Comparison of ENCODE assay signal across 1 cellular context in the genomic region with DNA sequence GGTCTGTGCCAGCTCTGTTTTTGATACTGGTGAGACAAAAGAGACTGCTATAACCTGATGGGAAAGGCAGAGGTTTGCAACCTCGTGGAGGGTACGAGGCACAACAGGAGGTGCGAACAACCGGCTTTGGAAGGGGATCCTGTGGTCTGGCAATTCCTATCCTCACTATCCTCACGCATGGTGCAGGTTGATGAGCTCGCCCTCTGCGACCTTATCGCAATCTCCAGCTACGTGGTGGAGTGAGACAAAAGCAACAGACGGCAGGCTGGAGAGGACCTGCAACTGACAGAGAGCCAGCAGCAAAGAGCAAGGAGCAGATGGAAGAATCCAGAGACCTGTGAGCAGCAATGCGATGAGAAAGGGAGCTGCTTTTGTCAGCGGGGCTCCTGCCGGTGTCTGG.
TF ChIP-seq lines count a peak whose summit lies in the region.

No MANE protein-coding gene starts in this region.

TF ChIP-seq in GM23338, 12 proteins besides CTCF, POLR2A, EP300 and RAD21 (continued from another document):
- TF ChIP-seq, protein P1, sequence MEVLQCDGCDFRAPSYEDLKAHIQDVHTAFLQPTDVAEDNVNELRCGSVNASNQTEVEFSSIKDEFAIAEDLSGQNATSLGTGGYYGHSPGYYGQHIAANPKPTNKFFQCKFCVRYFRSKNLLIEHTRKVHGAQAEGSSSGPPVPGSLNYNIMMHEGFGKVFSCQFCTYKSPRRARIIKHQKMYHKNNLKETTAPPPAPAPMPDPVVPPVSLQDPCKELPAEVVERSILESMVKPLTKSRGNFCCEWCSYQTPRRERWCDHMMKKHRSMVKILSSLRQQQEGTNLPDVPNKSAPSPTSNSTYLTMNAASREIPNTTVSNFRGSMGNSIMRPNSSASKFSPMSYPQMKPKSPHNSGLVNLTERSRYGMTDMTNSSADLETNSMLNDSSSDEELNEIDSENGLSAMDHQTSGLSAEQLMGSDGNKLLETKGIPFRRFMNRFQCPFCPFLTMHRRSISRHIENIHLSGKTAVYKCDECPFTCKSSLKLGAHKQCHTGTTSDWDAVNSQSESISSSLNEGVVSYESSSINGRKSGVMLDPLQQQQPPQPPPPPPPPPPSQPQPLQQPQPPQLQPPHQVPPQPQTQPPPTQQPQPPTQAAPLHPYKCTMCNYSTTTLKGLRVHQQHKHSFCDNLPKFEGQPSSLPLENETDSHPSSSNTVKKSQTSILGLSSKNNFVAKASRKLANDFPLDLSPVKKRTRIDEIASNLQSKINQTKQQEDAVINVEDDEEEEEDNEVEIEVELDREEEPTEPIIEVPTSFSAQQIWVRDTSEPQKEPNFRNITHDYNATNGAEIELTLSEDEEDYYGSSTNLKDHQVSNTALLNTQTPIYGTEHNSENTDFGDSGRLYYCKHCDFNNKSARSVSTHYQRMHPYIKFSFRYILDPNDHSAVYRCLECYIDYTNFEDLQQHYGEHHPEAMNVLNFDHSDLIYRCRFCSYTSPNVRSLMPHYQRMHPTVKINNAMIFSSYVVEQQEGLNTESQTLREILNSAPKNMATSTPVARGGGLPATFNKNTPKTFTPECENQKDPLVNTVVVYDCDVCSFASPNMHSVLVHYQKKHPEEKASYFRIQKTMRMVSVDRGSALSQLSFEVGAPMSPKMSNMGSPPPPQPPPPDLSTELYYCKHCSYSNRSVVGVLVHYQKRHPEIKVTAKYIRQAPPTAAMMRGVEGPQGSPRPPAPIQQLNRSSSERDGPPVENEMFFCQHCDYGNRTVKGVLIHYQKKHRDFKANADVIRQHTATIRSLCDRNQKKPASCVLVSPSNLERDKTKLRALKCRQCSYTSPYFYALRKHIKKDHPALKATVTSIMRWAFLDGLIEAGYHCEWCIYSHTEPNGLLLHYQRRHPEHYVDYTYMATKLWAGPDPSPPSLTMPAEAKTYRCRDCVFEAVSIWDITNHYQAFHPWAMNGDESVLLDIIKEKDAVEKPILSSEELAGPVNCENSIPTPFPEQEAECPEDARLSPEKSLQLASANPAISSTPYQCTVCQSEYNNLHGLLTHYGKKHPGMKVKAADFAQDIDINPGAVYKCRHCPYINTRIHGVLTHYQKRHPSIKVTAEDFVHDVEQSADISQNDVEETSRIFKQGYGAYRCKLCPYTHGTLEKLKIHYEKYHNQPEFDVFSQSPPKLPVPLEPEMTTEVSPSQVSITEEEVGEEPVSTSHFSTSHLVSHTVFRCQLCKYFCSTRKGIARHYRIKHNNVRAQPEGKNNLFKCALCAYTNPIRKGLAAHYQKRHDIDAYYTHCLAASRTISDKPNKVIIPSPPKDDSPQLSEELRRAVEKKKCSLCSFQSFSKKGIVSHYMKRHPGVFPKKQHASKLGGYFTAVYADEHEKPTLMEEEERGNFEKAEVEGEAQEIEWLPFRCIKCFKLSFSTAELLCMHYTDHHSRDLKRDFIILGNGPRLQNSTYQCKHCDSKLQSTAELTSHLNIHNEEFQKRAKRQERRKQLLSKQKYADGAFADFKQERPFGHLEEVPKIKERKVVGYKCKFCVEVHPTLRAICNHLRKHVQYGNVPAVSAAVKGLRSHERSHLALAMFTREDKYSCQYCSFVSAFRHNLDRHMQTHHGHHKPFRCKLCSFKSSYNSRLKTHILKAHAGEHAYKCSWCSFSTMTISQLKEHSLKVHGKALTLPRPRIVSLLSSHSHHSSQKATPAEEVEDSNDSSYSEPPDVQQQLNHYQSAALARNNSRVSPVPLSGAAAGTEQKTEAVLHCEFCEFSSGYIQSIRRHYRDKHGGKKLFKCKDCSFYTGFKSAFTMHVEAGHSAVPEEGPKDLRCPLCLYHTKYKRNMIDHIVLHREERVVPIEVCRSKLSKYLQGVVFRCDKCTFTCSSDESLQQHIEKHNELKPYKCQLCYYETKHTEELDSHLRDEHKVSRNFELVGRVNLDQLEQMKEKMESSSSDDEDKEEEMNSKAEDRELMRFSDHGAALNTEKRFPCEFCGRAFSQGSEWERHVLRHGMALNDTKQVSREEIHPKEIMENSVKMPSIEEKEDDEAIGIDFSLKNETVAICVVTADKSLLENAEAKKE (CRISPR knock-in tag; IDR thresholded peaks at IDR 0.05): no peak
- TF ChIP-seq ZNF331 (CRISPR knock-in tag; IDR thresholded peaks at IDR 0.05; ENCODE audit: low read depth) (no peak), CREB1 (CRISPR knock-in tag; IDR thresholded peaks at IDR 0.05; ENCODE audit: low read depth) (no peak), EZH2phosphoT487 (IDR thresholded peaks at IDR 0.05; ENCODE audit: unreplicated experiment) (no peak), POLR2AphosphoS5 (IDR thresholded peaks at IDR 0.05; ENCODE audit: low read depth) (no peak)
- TF ChIP-seq, protein P2, sequence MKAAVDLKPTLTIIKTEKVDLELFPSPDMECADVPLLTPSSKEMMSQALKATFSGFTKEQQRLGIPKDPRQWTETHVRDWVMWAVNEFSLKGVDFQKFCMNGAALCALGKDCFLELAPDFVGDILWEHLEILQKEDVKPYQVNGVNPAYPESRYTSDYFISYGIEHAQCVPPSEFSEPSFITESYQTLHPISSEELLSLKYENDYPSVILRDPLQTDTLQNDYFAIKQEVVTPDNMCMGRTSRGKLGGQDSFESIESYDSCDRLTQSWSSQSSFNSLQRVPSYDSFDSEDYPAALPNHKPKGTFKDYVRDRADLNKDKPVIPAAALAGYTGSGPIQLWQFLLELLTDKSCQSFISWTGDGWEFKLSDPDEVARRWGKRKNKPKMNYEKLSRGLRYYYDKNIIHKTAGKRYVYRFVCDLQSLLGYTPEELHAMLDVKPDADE (IDR thresholded peaks at IDR 0.05): no peak
